ENCODE assay signal across 1 cellular context in the genomic region with DNA sequence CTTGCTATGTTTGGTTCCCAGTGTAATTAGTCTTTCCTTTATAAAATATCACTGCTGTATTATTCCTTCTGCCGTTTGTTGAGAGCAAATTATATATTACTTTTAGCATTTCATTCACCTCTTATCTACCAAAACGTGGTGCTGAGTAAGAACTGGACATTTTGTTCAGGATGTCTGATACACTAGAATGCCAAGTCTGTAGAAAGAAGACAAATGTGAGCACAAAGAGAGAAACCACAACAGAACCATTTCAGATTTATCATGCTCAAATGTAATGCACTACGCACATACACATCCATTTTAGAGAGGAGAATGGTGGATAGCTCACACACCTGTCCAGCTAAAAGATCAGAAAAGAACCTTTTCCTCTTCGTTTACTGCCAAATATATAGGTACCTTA.
TF ChIP-seq lines count a peak whose summit lies in the region.

No MANE protein-coding gene starts in this region.

TF ChIP-seq in GM23338, 12 proteins besides CTCF, POLR2A, EP300 and RAD21 (continued from another document):
- TF ChIP-seq, protein P1, sequence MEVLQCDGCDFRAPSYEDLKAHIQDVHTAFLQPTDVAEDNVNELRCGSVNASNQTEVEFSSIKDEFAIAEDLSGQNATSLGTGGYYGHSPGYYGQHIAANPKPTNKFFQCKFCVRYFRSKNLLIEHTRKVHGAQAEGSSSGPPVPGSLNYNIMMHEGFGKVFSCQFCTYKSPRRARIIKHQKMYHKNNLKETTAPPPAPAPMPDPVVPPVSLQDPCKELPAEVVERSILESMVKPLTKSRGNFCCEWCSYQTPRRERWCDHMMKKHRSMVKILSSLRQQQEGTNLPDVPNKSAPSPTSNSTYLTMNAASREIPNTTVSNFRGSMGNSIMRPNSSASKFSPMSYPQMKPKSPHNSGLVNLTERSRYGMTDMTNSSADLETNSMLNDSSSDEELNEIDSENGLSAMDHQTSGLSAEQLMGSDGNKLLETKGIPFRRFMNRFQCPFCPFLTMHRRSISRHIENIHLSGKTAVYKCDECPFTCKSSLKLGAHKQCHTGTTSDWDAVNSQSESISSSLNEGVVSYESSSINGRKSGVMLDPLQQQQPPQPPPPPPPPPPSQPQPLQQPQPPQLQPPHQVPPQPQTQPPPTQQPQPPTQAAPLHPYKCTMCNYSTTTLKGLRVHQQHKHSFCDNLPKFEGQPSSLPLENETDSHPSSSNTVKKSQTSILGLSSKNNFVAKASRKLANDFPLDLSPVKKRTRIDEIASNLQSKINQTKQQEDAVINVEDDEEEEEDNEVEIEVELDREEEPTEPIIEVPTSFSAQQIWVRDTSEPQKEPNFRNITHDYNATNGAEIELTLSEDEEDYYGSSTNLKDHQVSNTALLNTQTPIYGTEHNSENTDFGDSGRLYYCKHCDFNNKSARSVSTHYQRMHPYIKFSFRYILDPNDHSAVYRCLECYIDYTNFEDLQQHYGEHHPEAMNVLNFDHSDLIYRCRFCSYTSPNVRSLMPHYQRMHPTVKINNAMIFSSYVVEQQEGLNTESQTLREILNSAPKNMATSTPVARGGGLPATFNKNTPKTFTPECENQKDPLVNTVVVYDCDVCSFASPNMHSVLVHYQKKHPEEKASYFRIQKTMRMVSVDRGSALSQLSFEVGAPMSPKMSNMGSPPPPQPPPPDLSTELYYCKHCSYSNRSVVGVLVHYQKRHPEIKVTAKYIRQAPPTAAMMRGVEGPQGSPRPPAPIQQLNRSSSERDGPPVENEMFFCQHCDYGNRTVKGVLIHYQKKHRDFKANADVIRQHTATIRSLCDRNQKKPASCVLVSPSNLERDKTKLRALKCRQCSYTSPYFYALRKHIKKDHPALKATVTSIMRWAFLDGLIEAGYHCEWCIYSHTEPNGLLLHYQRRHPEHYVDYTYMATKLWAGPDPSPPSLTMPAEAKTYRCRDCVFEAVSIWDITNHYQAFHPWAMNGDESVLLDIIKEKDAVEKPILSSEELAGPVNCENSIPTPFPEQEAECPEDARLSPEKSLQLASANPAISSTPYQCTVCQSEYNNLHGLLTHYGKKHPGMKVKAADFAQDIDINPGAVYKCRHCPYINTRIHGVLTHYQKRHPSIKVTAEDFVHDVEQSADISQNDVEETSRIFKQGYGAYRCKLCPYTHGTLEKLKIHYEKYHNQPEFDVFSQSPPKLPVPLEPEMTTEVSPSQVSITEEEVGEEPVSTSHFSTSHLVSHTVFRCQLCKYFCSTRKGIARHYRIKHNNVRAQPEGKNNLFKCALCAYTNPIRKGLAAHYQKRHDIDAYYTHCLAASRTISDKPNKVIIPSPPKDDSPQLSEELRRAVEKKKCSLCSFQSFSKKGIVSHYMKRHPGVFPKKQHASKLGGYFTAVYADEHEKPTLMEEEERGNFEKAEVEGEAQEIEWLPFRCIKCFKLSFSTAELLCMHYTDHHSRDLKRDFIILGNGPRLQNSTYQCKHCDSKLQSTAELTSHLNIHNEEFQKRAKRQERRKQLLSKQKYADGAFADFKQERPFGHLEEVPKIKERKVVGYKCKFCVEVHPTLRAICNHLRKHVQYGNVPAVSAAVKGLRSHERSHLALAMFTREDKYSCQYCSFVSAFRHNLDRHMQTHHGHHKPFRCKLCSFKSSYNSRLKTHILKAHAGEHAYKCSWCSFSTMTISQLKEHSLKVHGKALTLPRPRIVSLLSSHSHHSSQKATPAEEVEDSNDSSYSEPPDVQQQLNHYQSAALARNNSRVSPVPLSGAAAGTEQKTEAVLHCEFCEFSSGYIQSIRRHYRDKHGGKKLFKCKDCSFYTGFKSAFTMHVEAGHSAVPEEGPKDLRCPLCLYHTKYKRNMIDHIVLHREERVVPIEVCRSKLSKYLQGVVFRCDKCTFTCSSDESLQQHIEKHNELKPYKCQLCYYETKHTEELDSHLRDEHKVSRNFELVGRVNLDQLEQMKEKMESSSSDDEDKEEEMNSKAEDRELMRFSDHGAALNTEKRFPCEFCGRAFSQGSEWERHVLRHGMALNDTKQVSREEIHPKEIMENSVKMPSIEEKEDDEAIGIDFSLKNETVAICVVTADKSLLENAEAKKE (CRISPR knock-in tag; IDR thresholded peaks at IDR 0.05): no peak
